12 cellular contexts compared by ENCODE assay signal in the genomic region with DNA sequence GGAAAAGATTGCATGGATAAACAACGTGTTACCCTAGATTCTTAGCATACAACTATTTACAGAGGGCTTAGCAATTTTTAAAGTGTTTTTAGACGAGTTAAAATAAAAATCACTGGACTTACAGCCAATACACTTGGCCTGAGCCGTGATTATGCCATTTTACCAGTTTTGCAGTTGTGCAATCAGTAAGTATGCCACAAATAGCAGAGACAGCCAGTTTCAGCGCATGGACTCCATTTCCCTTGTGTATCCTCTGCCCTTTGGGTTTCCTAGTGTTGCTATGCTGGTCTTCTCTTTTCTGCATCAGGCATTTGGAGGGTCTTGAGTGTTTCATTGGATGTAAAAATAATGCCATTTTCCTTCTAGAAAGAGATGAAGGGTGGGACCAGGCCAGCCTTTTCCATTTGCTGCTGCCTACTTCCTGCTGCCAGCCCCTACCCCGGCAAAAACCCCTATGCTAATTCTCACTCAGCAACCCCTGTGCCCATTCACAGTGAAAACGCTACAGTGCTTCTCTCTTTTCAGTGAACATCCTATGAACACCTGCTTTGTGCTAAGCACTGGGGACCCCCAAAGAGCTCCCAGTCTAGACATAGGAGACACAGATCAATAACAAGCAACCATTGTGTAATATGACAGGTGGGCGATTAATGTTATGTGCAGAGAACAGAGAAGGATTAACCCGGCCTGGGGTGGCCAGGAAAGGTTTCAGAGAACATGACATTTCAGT.
DNase-seq lines count a peak whose midpoint lies in the region; ATAC-seq and TF ChIP-seq lines count a peak whose summit lies in the region.
"Had no signal": no experiment of that assay in that cellular context is flagged by ENCODE, and none has a peak within 500 bp of the region (broad histone marks: within the 10 kb centered on the region; RNA-seq: fewer than 3 reads in every experiment).

No MANE protein-coding gene starts in this region.

- POLR2A ChIA-PET in HEK293T (lab: Yijun Ruan, JAX), result no interaction called here

- H3K4me3 ChIP-seq in breast epithelium (no peak overlapping the region), iPS-18c (ENCODE audit: insufficient read depth, low read depth, low read length) (0 out of 2 replicates have a peak overlapping the region, but pooled peaks have one; percentile 21), upper lobe of left lung (no peak overlapping the region)
- H3K4me3 ChIP-seq: adrenal gland, skin epidermis had no signal

- H3K9me3 ChIP-seq in breast epithelium, result no peaks in the 10 kb centered on the region
- no peaks in the 10 kb centered on the region for H3K9me3 ChIP-seq in iPS-18c (ENCODE audit: control insufficient read depth, insufficient read depth, low read length)
- no peaks in the 10 kb centered on the region for H3K9me3 ChIP-seq in upper lobe of left lung
- H3K9me3 ChIP-seq: adrenal gland had no signal

- H3K27me3 ChIP-seq in breast epithelium, result no peaks in the 10 kb centered on the region
- no peaks in the 10 kb centered on the region for H3K27me3 ChIP-seq in upper lobe of left lung
- H3K27me3 ChIP-seq: adrenal gland had no signal

- intact Hi-C loops in breast epithelium (cut with DNase I; ENCODE audit: low total_unique reads), result no loop called here

- TF ChIP-seq POLR2A in breast epithelium (IDR thresholded peaks at IDR 0.05) (no peak), upper lobe of left lung (IDR thresholded peaks at IDR 0.05) (no peak)

- H3K36me3 ChIP-seq in breast epithelium (no peaks in the 10 kb centered on the region), upper lobe of left lung (no peaks in the 10 kb centered on the region)
- H3K36me3 ChIP-seq: adrenal gland had no signal

- TF ChIP-seq EP300 in upper lobe of left lung (IDR thresholded peaks at IDR 0.05), result no peak

- H3K27ac ChIP-seq in breast epithelium (peak overlapping the region; percentile 33 to 58), upper lobe of left lung (peak overlapping the region in 3 of 4 donors; percentile 19 to 32 (median 24))

- H3K4me1 ChIP-seq in breast epithelium (peaks cover 5 to 6% of the 10 kb centered on the region in 2 donors), upper lobe of left lung (peaks cover 6 to 34% (median 13%) of the 10 kb centered on the region in 4 donors)
- H3K4me1 ChIP-seq: adrenal gland had no signal

- DNase-seq in NCI-H1417 (lab: John Stamatoyannopoulos, UW) (peak in 2 of 3 experiments; percentile 6 to 51), NCI-H1417 treated with DMSO at 0.1 percent for 48 hours (lab: John Stamatoyannopoulos, UW) (no peak), breast epithelium (ENCODE audit: low spot score in 2 of 2) (no peak), upper lobe of left lung (peak in 1 of 2 donors; percentile 38), HEK293T (ENCODE audit: extremely low spot score) (no peak), kidney tubule cell (ENCODE audit: low spot score) (no peak), NCI-H187 (lab: John Stamatoyannopoulos, UW) (no peak)
- DNase-seq: DMS79, NCI-H226 had no signal

- WGBS in upper lobe of left lung, 2 donors, result 59 to 71% methylated on average over 8 of the region's 8 CpGs

- TF ChIP-seq CTCF in breast epithelium (IDR thresholded peaks at IDR 0.05) (no peak), upper lobe of left lung (IDR thresholded peaks at IDR 0.05) (no peak)

- ATAC-seq in upper lobe of left lung (ENCODE audit: low FRiP score in 2 of 2), result no peak

- CTCF ChIA-PET in HEK293T (lab: Yijun Ruan, JAX), result no interaction called here

TF ChIP-seq in HEK293T, 16 proteins besides CTCF, POLR2A, EP300 and RAD21:
- TF ChIP-seq CTBP1 (IDR thresholded peaks at IDR 0.05; ENCODE audit: borderline replicate concordance) (no peak), ZNF384 (IDR thresholded peaks at IDR 0.05) (no peak), FOXA1 (IDR thresholded peaks at IDR 0.05) (no peak), BHLHE40 (IDR thresholded peaks at IDR 0.05; ENCODE audit: borderline replicate concordance) (no peak), ELF4 (IDR thresholded peaks at IDR 0.05) (no peak), LEF1 (IDR thresholded peaks at IDR 0.05; ENCODE audit: borderline replicate concordance) (no peak), PKNOX1 (IDR thresholded peaks at IDR 0.05) (no peak), HDGF (IDR thresholded peaks at IDR 0.05; ENCODE audit: borderline replicate concordance) (no peak), SUZ12 (IDR thresholded peaks at IDR 0.05) (no peak), FOXK2 (IDR thresholded peaks at IDR 0.05) (no peak), NFRKB (IDR thresholded peaks at IDR 0.05) (no peak), TARDBP (IDR thresholded peaks at IDR 0.05) (no peak), ARNT (IDR thresholded peaks at IDR 0.05) (no peak), FOXM1 (IDR thresholded peaks at IDR 0.05; ENCODE audit: borderline replicate concordance) (no peak), L3MBTL2 (conservative IDR thresholded peaks at IDR 0.05) (no peak)

Comparison
In these comparisons a context has a peak if more than half of its experiments do, and no peak if none do; other contexts are left out.
1. DNase-seq: peak in NCI-H1417 (2 of 3); none in NCI-H1417 treated with DMSO at 0.1 percent for 48 hours (single experiment), breast epithelium (0 of 2), HEK293T (single experiment), kidney tubule cell (single experiment) and NCI-H187 (0 of 2).